In genomic region chr17:32142857-32143524, GRCh38 we compare ENCODE assay signal across 8 cellular contexts. TPM values are rescaled to one million over a fixed set of nuclear protein-coding genes. Genes with fewer than 3 reads are reported as not detected.
A peak's percentile ranks its signal among the peaks of the same experiment; 100 is the strongest.
DNase-seq lines count a peak whose midpoint lies in the region; ATAC-seq and TF ChIP-seq lines count a peak whose summit lies in the region.

No MANE protein-coding gene starts in this region.

- peaks cover 37% of the 10 kb centered on the region for H3F3A ChIP-seq in PC-9 (ENCODE audit: insufficient read depth, low read depth)

- no peaks in the 10 kb centered on the region for H3K9me2 ChIP-seq in PC-9 (ENCODE audit: insufficient read depth)

- TF ChIP-seq CTCF in PC-9 (conservative IDR thresholded peaks at IDR 0.05) (no peak), astrocyte of the cerebellum (IDR thresholded peaks at IDR 0.05; ENCODE audit: low read depth, low read length, missing control alignments) (no peak)

- DNase-seq in DMS 273 treated with DMSO at 0.1 percent for 48 hours (lab: John Stamatoyannopoulos, UW) (peak; percentile 22), PC-9 (peak; percentile 73 to 81), astrocyte of the cerebellum (ENCODE audit: low read depth) (peak; percentile 18), hypothalamus (lab: John Stamatoyannopoulos, UW) (peak in 28 of 51 donors; percentile 7 to 68 (median 42)), renal cortical epithelial cell (ENCODE audit: low read depth) (peak; percentile 56), NCI-H1048 (lab: John Stamatoyannopoulos, UW) (no peak), COLO829 (ENCODE audit: low spot score) (no peak)

- H3K9me3 ChIP-seq in PC-9 (ENCODE audit: insufficient read depth, low read depth) = no peaks in the 10 kb centered on the region

- H3K4me2 ChIP-seq in PC-9 = peak overlapping the region; percentile 91

- H3K79me2 ChIP-seq in PC-9 (ENCODE audit: low read depth) = peaks cover 33% of the 10 kb centered on the region

- H3K27me3 ChIP-seq in PC-9 (ENCODE audit: insufficient read depth, low read depth) = no peaks in the 10 kb centered on the region

- in situ Hi-C loops in astrocyte of the cerebellum (cut with HindIII; ENCODE audit: low sequenced_read_pairs) = loop anchor here (10.0 kb wide), 1 partner anchor 138 kb away; the partner anchor contains the start of gene LRRC37B

- intact Hi-C loops in PC-9 (cut with micrococcal nuclease; ENCODE audit: unreplicated experiment) = loop anchor here (2.0 kb wide), 1 partner anchor 136 kb away; the partner anchor contains the start of gene LRRC37B

- peak overlapping the region; percentile 99 for H2AFZ ChIP-seq in PC-9

- H3K27ac ChIP-seq in PC-9 = peak overlapping the region; percentile 78

- no peaks in the 10 kb centered on the region for H3K36me3 ChIP-seq in PC-9 (ENCODE audit: low read depth)

- H4K20me1 ChIP-seq in PC-9 (ENCODE audit: insufficient read depth) = no peaks in the 10 kb centered on the region; the same call in 1 of the 2 replicates

- POLR2A ChIA-PET in PC-9 (lab: Charles Lee; ENCODE audit: unreplicated experiment) = no interaction called here

- CTCF ChIA-PET in PC-9 (lab: Charles Lee) = interaction anchor here (0.6 kb wide), 1 partner anchor 242 kb away, joined by 6 read pairs; the partner anchor contains the start of gene UTP6

- ATAC-seq in HG03039 (IDR thresholded peaks at IDR 0.05; ENCODE audit: unreplicated experiment) = peak; percentile 6

- H3K4me3 ChIP-seq in PC-9 (peak overlapping the region; percentile 98), astrocyte of the cerebellum (ENCODE audit: low read depth, low read length) (peak overlapping the region; percentile 89)

- peaks cover 10% of the 10 kb centered on the region; the same call in 1 of the 2 replicates for H3K4me1 ChIP-seq in PC-9 (replicated peaks; ENCODE audit: insufficient read depth)

- no TSS peak for BruUV-seq in PC-9 (replicated peaks; lab: Mats Ljungman, UMichigan)

RNA-seq across cellular contexts. Expression of gene RHOT1, which starts 0.7 kb away (rescaled TPM):
- total RNA-seq in PC-9 (2021) (20.4 and 28.3 TPM in 2 replicates), renal cortical epithelial cell (30.2 and 62.3 TPM in 2 replicates)

Comparison
In these comparisons a context has a peak if more than half of its experiments do, and no peak if none do; other contexts are left out.
1. DNase-seq: peak in DMS 273 treated with DMSO at 0.1 percent for 48 hours (single experiment), PC-9 (2 of 2), astrocyte of the cerebellum (single experiment), hypothalamus (28 of 51) and renal cortical epithelial cell (single experiment); none in NCI-H1048 (single experiment) and COLO829 (single experiment).